ENCODE assay signal across 8 cellular contexts in the genomic region with DNA sequence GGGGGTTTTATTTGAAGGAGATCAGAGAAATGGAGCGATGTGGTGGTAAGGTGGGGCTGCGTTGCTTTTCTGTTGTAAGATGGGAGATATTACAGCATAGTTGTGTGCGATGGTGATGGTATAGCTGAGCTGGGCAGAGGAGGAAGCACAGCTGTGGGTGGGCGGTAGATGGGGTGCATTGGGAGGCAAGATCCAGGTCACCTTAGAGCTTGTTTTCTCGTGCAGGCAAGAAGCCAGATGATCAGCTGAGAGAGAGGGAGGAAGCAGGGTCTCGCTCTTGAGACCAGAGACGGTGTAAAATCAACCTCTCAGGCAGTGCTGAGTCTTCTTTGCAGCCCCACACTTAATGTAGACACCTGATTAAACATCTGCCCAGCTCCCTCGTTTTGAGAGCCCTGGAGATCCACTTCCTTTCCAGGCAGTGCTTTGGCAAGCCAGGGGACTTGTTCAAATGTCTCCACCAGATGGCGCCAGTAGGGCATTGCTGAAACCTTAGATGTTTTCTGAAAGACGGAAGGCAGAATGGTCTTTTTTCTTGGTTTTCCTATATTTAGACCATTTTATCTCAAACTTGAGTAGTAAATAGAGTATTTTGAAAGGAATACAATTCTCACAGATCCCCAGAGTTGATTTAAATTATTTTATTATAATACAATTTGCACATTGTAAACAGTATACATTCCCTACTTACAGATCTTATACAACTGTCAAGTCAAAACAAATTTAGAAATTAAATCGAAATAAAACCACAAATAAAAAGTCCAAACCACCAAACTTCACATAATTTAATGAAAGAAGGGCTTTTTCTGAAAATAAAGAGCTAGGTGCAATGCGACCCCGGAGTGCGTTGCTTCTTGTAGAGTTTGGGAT. TPM values are rescaled to one million over a fixed set of nuclear protein-coding genes. Genes with fewer than 3 reads are reported as not detected.
DNase-seq lines count a peak whose midpoint lies in the region; ATAC-seq, FAIRE-seq and TF ChIP-seq lines count a peak whose summit lies in the region.

No MANE protein-coding gene starts in this region.

- peak; percentile 67 for FAIRE-seq in keratinocyte (lab: Jason Lieb, UNC)

- H2AFZ ChIP-seq in HCT116 (ENCODE audit: low read depth, low read length, poor library complexity, severe bottlenecking) (peak overlapping the region; percentile 38), mammary epithelial cell (ENCODE audit: low read depth, low read length) (no peak overlapping the region), keratinocyte (ENCODE audit: control insufficient read depth, low read length) (no peak overlapping the region)

- H3K79me2 ChIP-seq in HCT116 (ENCODE audit: insufficient read depth, low read length) (no peaks in the 10 kb centered on the region), mammary epithelial cell (ENCODE audit: insufficient read depth, low read length) (no peaks in the 10 kb centered on the region), keratinocyte (ENCODE audit: control insufficient read depth, insufficient read depth, low read length) (no peaks in the 10 kb centered on the region)

- no peak overlapping the region for H3K9ac ChIP-seq in HCT116 (ENCODE audit: low read length)
- H3K9ac ChIP-seq in mammary epithelial cell (ENCODE audit: insufficient read depth, low read length) = no peak overlapping the region
- H3K9ac ChIP-seq in keratinocyte (ENCODE audit: control insufficient read depth, extremely low read depth, insufficient read depth, low read length) = no peak overlapping the region

- H3K36me3 ChIP-seq in HCT116 (ENCODE audit: control insufficient read depth in 1 of 2, insufficient read depth in 2 of 2, low read length in 2 of 2) (no peaks in the 10 kb centered on the region), mammary epithelial cell (ENCODE audit: insufficient read depth, low read length) (no peaks in the 10 kb centered on the region), keratinocyte (ENCODE audit: control insufficient read depth in 2 of 2, extremely low read depth in 1 of 2, insufficient read depth in 2 of 2, low read length in 2 of 2) (no peaks in the 10 kb centered on the region)

- peak; percentile 83 to 87 (median 86) for TF ChIP-seq CTCF in HCT116 (IDR thresholded peaks at IDR 0.05 in 2 of 3, conservative IDR thresholded peaks at IDR 0.05 in 1 of 3; ENCODE audit: borderline replicate concordance in 1 of 3, insufficient read depth in 1 of 3, low read depth in 2 of 3, low read length in 2 of 3)
- peak; percentile 75 for TF ChIP-seq CTCF in WTC11 (IDR thresholded peaks at IDR 0.05)
- TF ChIP-seq CTCF in mammary epithelial cell (conservative IDR thresholded peaks at IDR 0.05 in 1 of 2, IDR thresholded peaks at IDR 0.05 in 1 of 2; ENCODE audit: extremely low read depth in 1 of 2, insufficient read depth in 1 of 2, low read depth in 1 of 2, low read length in 2 of 2) = peak; percentile 87 to 90
- TF ChIP-seq CTCF in keratinocyte (optimal IDR thresholded peaks at IDR 0.05 in 1 of 3, IDR thresholded peaks at IDR 0.05 in 1 of 3, conservative IDR thresholded peaks at IDR 0.05 in 1 of 3; ENCODE audit: extremely low read depth in 1 of 3, insufficient read depth in 2 of 3, low read length in 3 of 3) = peak; percentile 77 to 80 (median 78)

- H3K27ac ChIP-seq in HCT116 (ENCODE audit: low read depth, low read length) = no peak overlapping the region
- no peak overlapping the region for H3K27ac ChIP-seq in mammary epithelial cell (ENCODE audit: insufficient read depth, low read depth, low read length)
- no peak overlapping the region for H3K27ac ChIP-seq in keratinocyte (ENCODE audit: control insufficient read depth, insufficient read depth, low read length)

- peak; percentile 88 for TF ChIP-seq RAD21 in HCT116 (IDR thresholded peaks at IDR 0.05; ENCODE audit: low read depth)

- TF ChIP-seq POLR2A in HCT116 (IDR thresholded peaks at IDR 0.05; ENCODE audit: borderline replicate concordance, extremely low read depth, insufficient read depth, insufficient read length) = no peak

- H3K9me3 Mint-ChIP-seq in WTC11 = no peaks in the 10 kb centered on the region

- CTCF ChIA-PET in HCT116 (lab: Charles Lee) (interaction anchor here (0.7 to 4.0 kb wide), 19 partner anchors 8 to 556 kb away, joined by 3 to 33 read pairs (median 5); no protein-coding TSS in a partner anchor), WTC11 (lab: Charles Lee) (interaction anchor here (0.5 to 6.5 kb wide), 61 partner anchors 8 to 1072 kb away, joined by 3 to 104 read pairs (median 3); a partner anchor contains a TSS), mammary epithelial cell (lab: Charles Lee; ENCODE audit: low non-redundant PET) (interaction anchor here (0.6 to 1.0 kb wide), 8 partner anchors 17 to 576 kb away, joined by 3 to 9 read pairs (median 4); no protein-coding TSS in a partner anchor)

- peaks cover 30% of the 10 kb centered on the region for H3K36me3 Mint-ChIP-seq in WTC11

- DNase-seq in COR-L47 (lab: John Stamatoyannopoulos, UW) (peak; percentile 77), HCT116 (ENCODE audit: low read depth, low spot score) (peak; percentile 54), NCI-H2196 treated with DMSO at 0.1 percent for 48 hours (lab: John Stamatoyannopoulos, UW; ENCODE audit: unreplicated experiment) (peak; percentile 83), WTC11 (ENCODE audit: low spot score) (peak; percentile 85), mammary epithelial cell (peak; percentile 40), keratinocyte (ENCODE audit: low read depth, low spot score) (no peak)
- peak; percentile 54 to 61 (median 57) for DNase-seq in stimulated activated CD4-positive, alpha-beta T cell treated with anti-CD3 and anti-CD28 coated beads, Interleukin-1b, Interleukin-23, amount 100 ng/mL, for 24 hours (ENCODE audit: low read depth in 4 of 4, low spot score in 1 of 4)

- dilution Hi-C loops in mammary epithelial cell (cut with HindIII; ENCODE audit: low sequenced_read_pairs) (loop anchor here (25.0 kb wide), 1 partner anchor 545 kb away; no protein-coding TSS in a partner anchor), keratinocyte (cut with MboI; ENCODE audit: extremely low pct_ligation_motif_present, low sequenced_read_pairs) (no loop called here)

- WGBS in mammary epithelial cell (ENCODE audit: low coverage, missing lambda C conversion rate) = 63% methylated on average over 11 of the region's 14 CpGs

- no peaks in the 10 kb centered on the region for H3K9me2 ChIP-seq in HCT116 (ENCODE audit: insufficient read depth)

- ATAC-seq in HCT116 = peak; percentile 91
- peak; percentile 85 for ATAC-seq in WTC11
- ATAC-seq in HG02884 (IDR thresholded peaks at IDR 0.05; ENCODE audit: unreplicated experiment) = no peak

- no peaks in the 10 kb centered on the region for H4K20me1 ChIP-seq in HCT116 (ENCODE audit: insufficient read depth)
- no peaks in the 10 kb centered on the region for H4K20me1 ChIP-seq in mammary epithelial cell (ENCODE audit: insufficient read depth, low read length)
- H4K20me1 ChIP-seq in keratinocyte (ENCODE audit: control insufficient read depth, extremely low read depth, insufficient read depth, low read length) = no peaks in the 10 kb centered on the region

- H3K9me3 ChIP-seq in HCT116 (ENCODE audit: control insufficient read depth in 1 of 2, insufficient read depth in 1 of 2, low read depth in 1 of 2, low read length in 2 of 2) (no peaks in the 10 kb centered on the region), mammary epithelial cell (replicated peaks; ENCODE audit: insufficient read depth, low read length) (no peaks in the 10 kb centered on the region), keratinocyte (ENCODE audit: control insufficient read depth, low read depth, low read length) (no peaks in the 10 kb centered on the region)

- H3K4me2 ChIP-seq in HCT116 (ENCODE audit: low read length) = no peak overlapping the region
- H3K4me2 ChIP-seq in mammary epithelial cell (ENCODE audit: insufficient read depth, low read depth, low read length) = no peak overlapping the region
- no peak overlapping the region for H3K4me2 ChIP-seq in keratinocyte (ENCODE audit: control insufficient read depth, extremely low read depth, insufficient read depth, low read depth, low read length)

- POLR2A ChIA-PET in HCT116 (lab: Charles Lee) = no interaction called here
- POLR2A ChIA-PET in WTC11 (lab: Charles Lee) = no interaction called here

- intact Hi-C loops in HCT116 (cut with micrococcal nuclease) (loop anchor here (1.0 kb wide), 2 partner anchors 296 to 544 kb away; no protein-coding TSS in a partner anchor), mammary epithelial cell (cut with micrococcal nuclease) (loop anchor here (1.0 kb wide), 4 partner anchors 21 to 544 kb away; a partner anchor contains a TSS)

- in situ Hi-C loops in mammary epithelial cell (cut with MboI; ENCODE audit: low sequenced_read_pairs in 2 of 2) = loop anchor here in 1 of 2 donors (5.0 to 10.0 kb wide), 2 partner anchors 297 to 545 kb away; no protein-coding TSS in a partner anchor

- BruUV-seq in HCT116 (replicated peaks; lab: Mats Ljungman, UMichigan) (no TSS peak), mammary epithelial cell (replicated peaks; lab: Mats Ljungman, UMichigan) (no TSS peak)

- peak overlapping the region; percentile 68; the same call in 1 of the 2 replicates for H3K27ac Mint-ChIP-seq in WTC11

- no peaks in the 10 kb centered on the region for H3K27me3 ChIP-seq in HCT116 (ENCODE audit: insufficient read depth, low read length)
- no peaks in the 10 kb centered on the region for H3K27me3 ChIP-seq in mammary epithelial cell (ENCODE audit: insufficient read depth, low read length)
- peaks cover 4% of the 10 kb centered on the region for H3K27me3 ChIP-seq in keratinocyte (ENCODE audit: control insufficient read depth, extremely low read depth, insufficient read depth, low read length)

- no peaks in the 10 kb centered on the region for H3K9me1 ChIP-seq in keratinocyte (ENCODE audit: control insufficient read depth, extremely low read depth, insufficient read depth, low read length)

- no peak overlapping the region for H3K4me3 Mint-ChIP-seq in WTC11

- no peaks in the 10 kb centered on the region for H3K27me3 Mint-ChIP-seq in WTC11 (ENCODE audit: low read depth)

- RAD21 ChIA-PET in HCT116 (lab: Charles Lee; ENCODE audit: low non-redundant PET in 1 of 2, low total read pairs in 2 of 2, uncharacterized antibody in 2 of 2, unreplicated experiment in 2 of 2) = interaction anchor here (0.6 to 2.0 kb wide), 5 partner anchors 21 to 544 kb away, joined by 3 to 8 read pairs (median 5); a partner anchor contains a TSS

- H3K4me1 Mint-ChIP-seq in WTC11 = peaks cover 13% of the 10 kb centered on the region

- H3K4me3 ChIP-seq in HCT116 (replicated peaks in 1 of 2; ENCODE audit: low read depth in 1 of 2, low read length in 2 of 2) (no peak overlapping the region), mammary epithelial cell (replicated peaks in 1 of 3; ENCODE audit: insufficient read depth in 1 of 3, low read depth in 2 of 3, low read length in 3 of 3) (no peak overlapping the region), keratinocyte (ENCODE audit: control insufficient read depth in 2 of 3, extremely low read depth in 1 of 3, insufficient read depth in 2 of 3, low read depth in 1 of 3, low read length in 3 of 3) (no peak overlapping the region)

- H3K4me1 ChIP-seq in HCT116 (ENCODE audit: control insufficient read depth in 1 of 2, insufficient read depth in 2 of 2, low read length in 2 of 2) (no peaks in the 10 kb centered on the region), mammary epithelial cell (ENCODE audit: insufficient read depth, low read length) (no peaks in the 10 kb centered on the region), keratinocyte (ENCODE audit: control insufficient read depth, extremely low read depth, insufficient read depth, low read length) (no peaks in the 10 kb centered on the region)

RNA-seq across cellular contexts. Expression of a gene that starts 21.1 kb away (rescaled TPM):
- total RNA-seq in HCT116 (2021; ENCODE audit: unreplicated experiment) (6.1 TPM), WTC11 (2021) (1.6 to 1.9 TPM (median 1.8 TPM) in 3 replicates), mammary epithelial cell (1 to 10 TPM in 1 of 2 donors, under 1 TPM in 1; 0.33 to 3.0 TPM)
- polyA plus RNA-seq in HCT116 (2012) = 9.5 and 10.5 TPM in 2 replicates
- polyA plus RNA-seq in mammary epithelial cell (0.29 TPM), keratinocyte (17.0 to 30.8 TPM (median 24.7 TPM) in 3 replicates)
- polyA minus RNA-seq in mammary epithelial cell (not detected), keratinocyte (2.8 to 14.0 TPM (median 9.2 TPM) in 3 replicates)
- polyA plus RNA-seq in keratinocyte (2011; ENCODE audit: low read depth) = 21.7 TPM
- polyA plus RNA-seq in keratinocyte (2011; cell fraction: cytosol; rRNA removed) = 26.8 and 35.7 TPM in 2 replicates
- 32.3 and 38.3 TPM in 2 replicates for polyA plus RNA-seq in keratinocyte (2011; cell fraction: nucleus; rRNA removed)
- 9.8 and 38.5 TPM in 2 replicates for polyA plus RNA-seq in keratinocyte (2012; ENCODE audit: low replicate concordance)
- polyA minus RNA-seq in keratinocyte (2011; cell fraction: cytosol; rRNA and poly(A)+ RNA removed) = 3.3 TPM
- 4.5 and 13.0 TPM in 2 replicates for polyA minus RNA-seq in keratinocyte (2011; cell fraction: nucleus; rRNA and poly(A)+ RNA removed)
